ENCODE assay signal across 12 cellular contexts in genomic region chr5:2755371-2755715, GRCh38. TPM values are rescaled to one million over a fixed set of nuclear protein-coding genes. Genes with fewer than 3 reads are reported as not detected.
A peak's percentile ranks its signal among the peaks of the same experiment; 100 is the strongest.
DNase-seq lines count a peak whose midpoint lies in the region; ATAC-seq and TF ChIP-seq lines count a peak whose summit lies in the region.
"Had no signal": no experiment of that assay in that cellular context is flagged by ENCODE, and none has a peak within 500 bp of the region (broad histone marks: within the 10 kb centered on the region; RNA-seq: fewer than 3 reads in every experiment).

No MANE protein-coding gene starts in this region.

- H3K79me1 ChIP-seq in neuronal stem cell (ENCODE audit: low read depth, low read length), result peaks cover 2% of the 10 kb centered on the region

- H2BK120ac ChIP-seq in neuronal stem cell (ENCODE audit: low read depth, low read length), result no peak overlapping the region

- H3K4me1 ChIP-seq in CD4-positive, alpha-beta memory T cell (ENCODE audit: insufficient read depth, low read length), result no peaks in the 10 kb centered on the region
- H3K4me1 ChIP-seq in HUES48 (ENCODE audit: control insufficient read depth, insufficient read depth, low read length) (peaks cover 49% of the 10 kb centered on the region), neuronal stem cell (ENCODE audit: control insufficient read depth in 2 of 2, insufficient read depth in 1 of 2, low read depth in 1 of 2, low read length in 2 of 2) (peaks cover 13 to 24% of the 10 kb centered on the region in 2 donors), adrenal gland (replicated peaks in 1 of 2) (peaks cover 0 to 14% of the 10 kb centered on the region in 2 donors)

- H3K27ac Mint-ChIP-seq in CD4-positive, alpha-beta memory T cell, result no peak overlapping the region
- H3K27ac Mint-ChIP-seq: naive B cell had no signal

- no peaks in the 10 kb centered on the region for H3K36me3 Mint-ChIP-seq in CD4-positive, alpha-beta memory T cell

- no peak overlapping the region for H2AK5ac ChIP-seq in neuronal stem cell (ENCODE audit: low read depth, low read length)

- H2BK12ac ChIP-seq in neuronal stem cell (ENCODE audit: low read length), result peak overlapping the region; percentile 22

- no peak overlapping the region for H3K4me3 ChIP-seq in CD4-positive, alpha-beta memory T cell (ENCODE audit: low read length in 2 of 2)
- peak overlapping the region; percentile 70 for H3K4me3 ChIP-seq in HUES48 (ENCODE audit: low read depth, low read length)
- H3K4me3 ChIP-seq in epithelial cell of proximal tubule (ENCODE audit: low read depth, low read length), result peak overlapping the region; percentile 37
- H3K4me3 ChIP-seq in neuronal stem cell (ENCODE audit: low read length in 2 of 2), result no peak overlapping the region
- no peak overlapping the region for H3K4me3 ChIP-seq in adrenal gland

- no peak for TF ChIP-seq CTCF in epithelial cell of proximal tubule (conservative IDR thresholded peaks at IDR 0.05; ENCODE audit: low read depth, low read length)
- no peak for TF ChIP-seq CTCF in adrenal gland (IDR thresholded peaks at IDR 0.05)

- no peaks in the 10 kb centered on the region for H3K9me3 ChIP-seq in CD4-positive, alpha-beta memory T cell (ENCODE audit: control insufficient read depth in 1 of 2, low read length in 2 of 2)
- H3K9me3 ChIP-seq in HUES48 (ENCODE audit: control insufficient read depth, insufficient read depth, low read length) (0 out of 2 replicates have a peak, but pooled peaks cover 5% of the 10 kb centered on the region), neuronal stem cell (replicated peaks in 1 of 2; ENCODE audit: control insufficient read depth in 2 of 2, insufficient read depth in 1 of 2, low read depth in 1 of 2, low read length in 2 of 2) (peaks cover 3 to 44% of the 10 kb centered on the region in 2 donors), adrenal gland (replicated peaks in 1 of 3) (no peaks in the 10 kb centered on the region)
- H3K9me3 ChIP-seq: SK-N-SH had no signal

- CTCF ChIA-PET in CD4-positive, alpha-beta memory T cell (lab: Charles Lee; ENCODE audit: partially characterized antibody), result no interaction called here

- no peak overlapping the region for H2BK15ac ChIP-seq in neuronal stem cell (ENCODE audit: low read length)

- H3K14ac ChIP-seq in neuronal stem cell (ENCODE audit: low read length), result no peak overlapping the region

- no peak overlapping the region for H4K91ac ChIP-seq in neuronal stem cell (ENCODE audit: low read depth, low read length, poor library complexity)

- no peaks in the 10 kb centered on the region for H3K36me3 ChIP-seq in CD4-positive, alpha-beta memory T cell (ENCODE audit: insufficient read depth, low read length)
- H3K36me3 ChIP-seq in HUES48 (ENCODE audit: control insufficient read depth, insufficient read depth, low read length) (no peaks in the 10 kb centered on the region), neuronal stem cell (replicated peaks in 1 of 2; ENCODE audit: control insufficient read depth in 2 of 2, insufficient read depth in 2 of 2, low read length in 2 of 2) (peaks cover 0 to 16% of the 10 kb centered on the region in 2 donors), adrenal gland (replicated peaks in 1 of 2) (no peaks in the 10 kb centered on the region)

- H4K8ac ChIP-seq in neuronal stem cell (ENCODE audit: low read depth, low read length), result no peak overlapping the region

- H3K27ac ChIP-seq in CD4-positive, alpha-beta memory T cell (ENCODE audit: low read depth, low read length), result no peak overlapping the region
- H3K27ac ChIP-seq in HUES48 (ENCODE audit: low read depth, low read length), result peak overlapping the region; percentile 12
- no peak overlapping the region for H3K27ac ChIP-seq in neuronal stem cell (replicated peaks; ENCODE audit: low read length)
- no peak overlapping the region for H3K27ac ChIP-seq in adrenal gland
- H3K27ac ChIP-seq: foreskin keratinocyte had no signal

- peak overlapping the region in 7 of 8 donors; percentile 13 to 63 (median 44) for H3K4me3 Mint-ChIP-seq in CD4-positive, alpha-beta memory T cell

- H3K4me1 Mint-ChIP-seq in CD4-positive, alpha-beta memory T cell, result peaks cover 0 to 25% (median 10%) of the 10 kb centered on the region in 4 donors

- H2AFZ ChIP-seq in neuronal stem cell (ENCODE audit: low read length), result no peak overlapping the region

- POLR2A ChIA-PET in CD4-positive, alpha-beta memory T cell (lab: Charles Lee; ENCODE audit: partially characterized antibody), result no interaction called here

- H3K23ac ChIP-seq in neuronal stem cell (ENCODE audit: low read depth, low read length, poor library complexity), result no peak overlapping the region

- no peak overlapping the region for H2BK5ac ChIP-seq in neuronal stem cell (ENCODE audit: low read length)

- ATAC-seq in HG03095 (IDR thresholded peaks at IDR 0.05; ENCODE audit: unreplicated experiment), result no peak
- ATAC-seq in GM18517 (IDR thresholded peaks at IDR 0.05; ENCODE audit: unreplicated experiment), result no peak
- ATAC-seq: foreskin keratinocyte had no signal

- no peaks in the 10 kb centered on the region for H3K27me3 ChIP-seq in CD4-positive, alpha-beta memory T cell (ENCODE audit: insufficient read depth, low read length)
- H3K27me3 ChIP-seq in HUES48 (ENCODE audit: control insufficient read depth, insufficient read depth, low read length) (peaks cover 64% of the 10 kb centered on the region), neuronal stem cell (ENCODE audit: control insufficient read depth in 3 of 3, insufficient read depth in 3 of 3, low read depth in 1 of 3, low read length in 3 of 3) (peaks cover 0 to 57% (median 5%) of the 10 kb centered on the region in 3 experiments), adrenal gland (peaks cover 92% of the 10 kb centered on the region)

- H3K4ac ChIP-seq in neuronal stem cell (ENCODE audit: low read length), result no peak overlapping the region

- DNase-seq in CD4-positive, alpha-beta memory T cell, result no peak
- no peak for DNase-seq in epithelial cell of proximal tubule (ENCODE audit: low read depth)
- no peak for DNase-seq in neuronal stem cell (ENCODE audit: low spot score)
- DNase-seq in NCI-H2029 (lab: John Stamatoyannopoulos, UW), result no peak
- DNase-seq in adrenal gland, result no peak
- DNase-seq: foreskin keratinocyte, naive B cell, NCI-H1048 had no signal

- intact Hi-C loops in CD4-positive, alpha-beta memory T cell (cut with micrococcal nuclease), result no loop called here
- intact Hi-C loops in adrenal gland (cut with DNase I), result no loop called here

- TF ChIP-seq POLR2A in adrenal gland (IDR thresholded peaks at IDR 0.05), result no peak

- H3K18ac ChIP-seq in neuronal stem cell (ENCODE audit: low read length), result no peak overlapping the region

- peaks cover 0 to 8% (median 2%) of the 10 kb centered on the region in 8 donors for H3K9me3 Mint-ChIP-seq in CD4-positive, alpha-beta memory T cell

- H3K4me2 ChIP-seq in neuronal stem cell (ENCODE audit: insufficient read depth, low read length, poor library complexity, severe bottlenecking), result peak overlapping the region; percentile 100

- peaks cover 35 to 45% of the 10 kb centered on the region in 2 donors for H3K27me3 Mint-ChIP-seq in CD4-positive, alpha-beta memory T cell

- no CpG with 5 or more reads among the region's 18 CpGs for WGBS in neuronal stem cell (ENCODE audit: extremely low coverage in 2 of 2, insufficient read length in 2 of 2, insufficient replicate concordance in 1 of 2), 2 donors
- WGBS in adrenal gland, 4 donors, result 11 to 13% (median 12%) methylated on average over 17 to 18 of the region's 18 CpGs

- H3K9ac ChIP-seq in HUES48 (ENCODE audit: low read depth, low read length) (no peak overlapping the region), neuronal stem cell (ENCODE audit: low read depth, low read length, poor library complexity) (no peak overlapping the region)
- H3K9ac ChIP-seq: SK-N-SH had no signal

RNA-seq across cellular contexts. Expression of gene IRX2, which starts 3.9 kb away (rescaled TPM):
- not detected for total RNA-seq in CD4-positive, alpha-beta memory T cell
- not detected for polyA plus RNA-seq in CD4-positive, alpha-beta memory T cell
- total RNA-seq in epithelial cell of proximal tubule (17.2 and 19.3 TPM in 2 replicates), adrenal gland (under 1 TPM in 6 of 8 donors, not detected in 2; 0.11 to 0.40 (median 0.20) TPM)
- 9.6 TPM for polyA plus RNA-seq in neuronal stem cell (2013, experiment 1 of 2)
- polyA plus RNA-seq in neuronal stem cell (2013, experiment 2 of 2), result 9.3 TPM
- under 1 TPM in 2 of 3 donors, not detected in 1; 0.08 to 0.09 TPM for polyA plus RNA-seq in adrenal gland
- polyA plus RNA-seq: SK-N-SH had no signal

Comparison
In these comparisons a context has a peak if more than half of its experiments do, and no peak if none do; other contexts are left out.
1. H3K4me3 ChIP-seq: peak in HUES48 (single experiment) and epithelial cell of proximal tubule (single experiment); none in CD4-positive, alpha-beta memory T cell (0 of 2), neuronal stem cell (0 of 2) and adrenal gland (0 of 4).
2. RNA of gene IRX2, which starts 3.9 kb away (total RNA-seq): 17.2 to 19.3 TPM in epithelial cell of proximal tubule; 0.11 to 0.40 TPM in adrenal gland and not detected in CD4-positive, alpha-beta memory T cell; every median in the first group is over 10 times any median in the second.